ENCODE assay signal across 1 cellular context in genomic region chr3:30273304-30274072, GRCh38.
TF ChIP-seq lines count a peak whose summit lies in the region.

No MANE protein-coding gene starts in this region.

TF ChIP-seq in SK-N-SH treated with all-trans-retinoic acid at 6 μM for 48 hours, 23 proteins besides CTCF, POLR2A, EP300 and RAD21 (continued from another document):
- 0 out of 2 replicates have a peak, but pooled peaks have one; percentile 50 for TF ChIP-seq BACH2 (CRISPR knock-in tag; IDR thresholded peaks at IDR 0.05; ENCODE audit: borderline replicate concordance)
- TF ChIP-seq ZC3H10 (CRISPR knock-in tag; IDR thresholded peaks at IDR 0.05) = no peak
- peak; percentile 46; the same call in 1 of the 2 replicates for TF ChIP-seq TSHZ2 (CRISPR knock-in tag; IDR thresholded peaks at IDR 0.05)
- TF ChIP-seq TOX (CRISPR knock-in tag; IDR thresholded peaks at IDR 0.05; ENCODE audit: borderline replicate concordance) = no peak
- no peak for TF ChIP-seq RARB (CRISPR knock-in tag; IDR thresholded peaks at IDR 0.05)
- TF ChIP-seq ZNF8 (CRISPR knock-in tag; IDR thresholded peaks at IDR 0.05) = no peak
- TF ChIP-seq, protein P1, sequence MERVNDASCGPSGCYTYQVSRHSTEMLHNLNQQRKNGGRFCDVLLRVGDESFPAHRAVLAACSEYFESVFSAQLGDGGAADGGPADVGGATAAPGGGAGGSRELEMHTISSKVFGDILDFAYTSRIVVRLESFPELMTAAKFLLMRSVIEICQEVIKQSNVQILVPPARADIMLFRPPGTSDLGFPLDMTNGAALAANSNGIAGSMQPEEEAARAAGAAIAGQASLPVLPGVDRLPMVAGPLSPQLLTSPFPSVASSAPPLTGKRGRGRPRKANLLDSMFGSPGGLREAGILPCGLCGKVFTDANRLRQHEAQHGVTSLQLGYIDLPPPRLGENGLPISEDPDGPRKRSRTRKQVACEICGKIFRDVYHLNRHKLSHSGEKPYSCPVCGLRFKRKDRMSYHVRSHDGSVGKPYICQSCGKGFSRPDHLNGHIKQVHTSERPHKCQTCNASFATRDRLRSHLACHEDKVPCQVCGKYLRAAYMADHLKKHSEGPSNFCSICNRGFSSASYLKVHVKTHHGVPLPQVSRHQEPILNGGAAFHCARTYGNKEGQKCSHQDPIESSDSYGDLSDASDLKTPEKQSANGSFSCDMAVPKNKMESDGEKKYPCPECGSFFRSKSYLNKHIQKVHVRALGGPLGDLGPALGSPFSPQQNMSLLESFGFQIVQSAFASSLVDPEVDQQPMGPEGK (CRISPR knock-in tag; IDR thresholded peaks at IDR 0.05; ENCODE audit: borderline replicate concordance) = peak; percentile 68; the same call in 1 of the 2 replicates
- peak; percentile 55; the same call in 1 of the 2 replicates for TF ChIP-seq GLIS3 (CRISPR knock-in tag; IDR thresholded peaks at IDR 0.05)
- TF ChIP-seq PPARA (CRISPR knock-in tag; IDR thresholded peaks at IDR 0.05; ENCODE audit: borderline replicate concordance) = no peak
- peak; percentile 64; the same call in 1 of the 2 replicates for TF ChIP-seq CREB5 (CRISPR knock-in tag; IDR thresholded peaks at IDR 0.05; ENCODE audit: low read depth)
- 0 out of 2 replicates have a peak, but pooled peaks have one; percentile 13 for TF ChIP-seq SNAI2 (CRISPR knock-in tag; IDR thresholded peaks at IDR 0.05)
- TF ChIP-seq ESRRG (CRISPR knock-in tag; IDR thresholded peaks at IDR 0.05) = peak; percentile 53; the same call in 1 of the 2 replicates
- no peak for TF ChIP-seq CSDC2 (CRISPR knock-in tag; IDR thresholded peaks at IDR 0.05)
- TF ChIP-seq OSR1 (CRISPR knock-in tag; IDR thresholded peaks at IDR 0.05) = no peak
- TF ChIP-seq TCF4 (CRISPR knock-in tag; IDR thresholded peaks at IDR 0.05; ENCODE audit: borderline replicate concordance) = peak; percentile 91
